ENCODE assay signal across 10 cellular contexts in genomic region chr6:10847684-10848083, GRCh38. TPM values are rescaled to one million over a fixed set of nuclear protein-coding genes. Genes with fewer than 3 reads are reported as not detected.
DNase-seq lines count a peak whose midpoint lies in the region; ATAC-seq and TF ChIP-seq lines count a peak whose summit lies in the region.
"Had no signal": no experiment of that assay in that cellular context is flagged by ENCODE, and none has a peak within 500 bp of the region (broad histone marks: within the 10 kb centered on the region; RNA-seq: fewer than 3 reads in every experiment).

No MANE protein-coding gene starts in this region.

- no peak overlapping the region for H2AFZ ChIP-seq in MM.1S (ENCODE audit: low read length)

- intact Hi-C loops in heart right ventricle (cut with DNase I) (loop anchor here in 1 of 10 donors (5.0 kb wide), 1 partner anchor 220 kb away; no protein-coding TSS in a partner anchor), left ventricle myocardium superior (cut with micrococcal nuclease) (no loop called here)

- H3K79me2 ChIP-seq in MM.1S (ENCODE audit: low read length) = no peaks in the 10 kb centered on the region

- no peak overlapping the region for H3K27ac ChIP-seq in heart right ventricle
- H3K27ac ChIP-seq in MM.1S (ENCODE audit: low read length) = no peak overlapping the region

- TF ChIP-seq CTCF in heart right ventricle (IDR thresholded peaks at IDR 0.05) = peak in 7 of 9 donors; percentile 6 to 40 (median 31)
- peak; percentile 40 for TF ChIP-seq CTCF in MM.1S (IDR thresholded peaks at IDR 0.05; ENCODE audit: low read length)

- no peaks in the 10 kb centered on the region for H4K20me1 ChIP-seq in MM.1S (ENCODE audit: insufficient read depth, low read length)

- no peaks in the 10 kb centered on the region for H3K4me1 ChIP-seq in heart right ventricle
- no peaks in the 10 kb centered on the region for H3K4me1 ChIP-seq in MM.1S (ENCODE audit: low read length)

- no peak overlapping the region for H3K4me2 ChIP-seq in MM.1S (ENCODE audit: low read depth, low read length)

- no peaks in the 10 kb centered on the region for H3K27me3 ChIP-seq in heart right ventricle
- H3K27me3 ChIP-seq in MM.1S (replicated peaks; ENCODE audit: insufficient read depth, low read length) = no peaks in the 10 kb centered on the region

- H3K36me3 ChIP-seq in heart right ventricle (no peaks in the 10 kb centered on the region), MM.1S (replicated peaks; ENCODE audit: insufficient read depth, low read length) (no peaks in the 10 kb centered on the region)

- no peak overlapping the region for H3K4me3 ChIP-seq in heart right ventricle
- no peak overlapping the region for H3K4me3 ChIP-seq in MM.1S (ENCODE audit: low read length)

- H3K9me3 ChIP-seq in heart right ventricle (peaks cover 0 to 6% (median 0%) of the 10 kb centered on the region in 11 donors), MM.1S (replicated peaks; ENCODE audit: insufficient read depth, low read length) (no peaks in the 10 kb centered on the region)

- H3K9ac ChIP-seq in MM.1S (ENCODE audit: low read length) = no peak overlapping the region

- DNase-seq in heart right ventricle (no peak), left ventricle myocardium superior (no peak), MM.1S (peak; percentile 13), dermis blood vessel endothelial cell (peak; percentile 25), NCI-H2081 (lab: John Stamatoyannopoulos, UW) (no peak), NCI-H2171 (lab: John Stamatoyannopoulos, UW) (no peak)
- DNase-seq: stimulated activated CD4-positive, alpha-beta T cell treated with anti-CD3 and anti-CD28 coated beads, Interleukin-2, amount 100 ng/mL, for 24 hours had no signal

- ATAC-seq in heart right ventricle (no peak), left ventricle myocardium superior (no peak), GM19351 (IDR thresholded peaks at IDR 0.05; ENCODE audit: unreplicated experiment) (no peak), HG02973 (IDR thresholded peaks at IDR 0.05; ENCODE audit: unreplicated experiment) (no peak)

- WGBS in heart right ventricle, 2 donors = 80 to 85% methylated on average over 3 of the region's 3 CpGs

- no peaks in the 10 kb centered on the region for H3K9me2 ChIP-seq in MM.1S (replicated peaks; ENCODE audit: insufficient read depth, low read length)

- no peaks in the 10 kb centered on the region for H3F3A ChIP-seq in MM.1S (ENCODE audit: insufficient read depth, low read length)

RNA-seq across cellular contexts. Expression of gene MAK, which starts 9.3 kb away (rescaled TPM):
- total RNA-seq in heart right ventricle (under 1 TPM in 7 of 10 donors, not detected in 3; 0.07 to 0.25 (median 0.13) TPM), left ventricle myocardium superior (0.07 TPM), dermis blood vessel endothelial cell (under 0.01 and 0.09 TPM in 2 replicates)
- polyA plus RNA-seq in heart right ventricle = under 1 TPM in 1 of 2 donors, not detected in 1; 0.01 TPM
- total RNA-seq: myocyte had no signal

RNA-seq across cellular contexts. Expression of gene GCM2, which starts 34.2 kb away (rescaled TPM):
- total RNA-seq in heart right ventricle = not detected
- polyA plus RNA-seq in heart right ventricle = not detected
- total RNA-seq in left ventricle myocardium superior = not detected
- not detected in 2 replicates for total RNA-seq in dermis blood vessel endothelial cell
- total RNA-seq: myocyte had no signal

RNA-seq across cellular contexts. Expression of gene SYCP2L, which starts 39.2 kb away (rescaled TPM):
- total RNA-seq in heart right ventricle = 1 to 10 TPM in 1 of 10 donors, under 1 TPM in 9; 0.11 to 2.4 (median 0.37) TPM
- 1 to 10 TPM in 1 of 2 donors, under 1 TPM in 1; 0.13 to 1.9 TPM for polyA plus RNA-seq in heart right ventricle
- total RNA-seq in left ventricle myocardium superior = 1.1 TPM
- total RNA-seq in dermis blood vessel endothelial cell = 0.17 TPM in 1 of 2 replicates, not detected in the other

Comparison
In these comparisons a context has a peak if more than half of its experiments do, and no peak if none do; other contexts are left out.
1. DNase-seq: peak in MM.1S (single experiment) and dermis blood vessel endothelial cell (single experiment); none in heart right ventricle (0 of 2), left ventricle myocardium superior (single experiment), NCI-H2081 (0 of 2) and NCI-H2171 (single experiment).